ENCODE assay signal across 13 cellular contexts in genomic region chr10:128030498-128031072, GRCh38.
DNase-seq lines count a peak whose midpoint lies in the region; ATAC-seq and TF ChIP-seq lines count a peak whose summit lies in the region.
"Had no signal": no experiment of that assay in that cellular context is flagged by ENCODE, and none has a peak within 500 bp of the region (broad histone marks: within the 10 kb centered on the region; RNA-seq: fewer than 3 reads in every experiment).

No MANE protein-coding gene starts in this region.

- peak overlapping the region; percentile 76 for H3K27ac ChIP-seq in BLaER1
- H3K27ac ChIP-seq in osteoblast (ENCODE audit: low read depth, low read length), result no peak overlapping the region
- no peak overlapping the region for H3K27ac ChIP-seq in heart left ventricle

- H3K4me3 ChIP-seq in BLaER1 (peak overlapping the region; percentile 58; the same call in 1 of the 2 replicates), osteoblast (ENCODE audit: insufficient read depth, low read length) (no peak overlapping the region), heart left ventricle (no peak overlapping the region)

- no peaks in the 10 kb centered on the region for H3K9me3 ChIP-seq in BLaER1
- no peaks in the 10 kb centered on the region for H3K9me3 ChIP-seq in osteoblast (ENCODE audit: low read depth, low read length)
- H3K9me3 ChIP-seq in heart left ventricle, result no peaks in the 10 kb centered on the region
- H3K9me3 ChIP-seq: Caco-2 had no signal

- H3K36me3 ChIP-seq in BLaER1 (no peaks in the 10 kb centered on the region), osteoblast (ENCODE audit: insufficient read depth, low read length) (no peaks in the 10 kb centered on the region), heart left ventricle (no peaks in the 10 kb centered on the region)

- TF ChIP-seq CTCF in CD14-positive monocyte (IDR thresholded peaks at IDR 0.05), result no peak
- TF ChIP-seq CTCF in endothelial cell (IDR thresholded peaks at IDR 0.05; ENCODE audit: unreplicated experiment), result no peak
- TF ChIP-seq CTCF in osteoblast (IDR thresholded peaks at IDR 0.05; ENCODE audit: extremely low read depth, low read depth, low read length), result no peak
- TF ChIP-seq CTCF in heart left ventricle (IDR thresholded peaks at IDR 0.05), result no peak

- 92 to 93% (median 92%) methylated on average over 17 of the region's 17 CpGs for WGBS in heart left ventricle, 4 donors

- H3K27me3 Mint-ChIP-seq in CD14-positive monocyte (ENCODE audit: low read depth in 3 of 3) (peaks cover 0 to 5% (median 0%) of the 10 kb centered on the region in 3 donors), endothelial cell (ENCODE audit: unreplicated experiment) (peaks cover 5% of the 10 kb centered on the region)
- H3K27me3 Mint-ChIP-seq: B cell; CD8-positive, alpha-beta memory T cell had no signal

- H3K4me3 Mint-ChIP-seq in CD14-positive monocyte (no peak overlapping the region), endothelial cell (ENCODE audit: unreplicated experiment) (peak overlapping the region; percentile 78)
- H3K4me3 Mint-ChIP-seq: B cell; CD8-positive, alpha-beta memory T cell had no signal

- H3K4me1 ChIP-seq in BLaER1 (peaks cover 60% of the 10 kb centered on the region), osteoblast (ENCODE audit: insufficient read depth, low read length) (peaks cover 2% of the 10 kb centered on the region), heart left ventricle (peaks cover 0 to 38% (median 22%) of the 10 kb centered on the region in 12 donors)
- H3K4me1 ChIP-seq: Caco-2 had no signal

- H3K36me3 Mint-ChIP-seq in CD14-positive monocyte (peaks cover 30 to 41% of the 10 kb centered on the region in 2 donors), endothelial cell (ENCODE audit: low read depth, unreplicated experiment) (peaks cover 20% of the 10 kb centered on the region)
- H3K36me3 Mint-ChIP-seq: CD8-positive, alpha-beta memory T cell had no signal

- H3K27me3 ChIP-seq in BLaER1 (no peaks in the 10 kb centered on the region), osteoblast (ENCODE audit: insufficient read depth, low read length) (no peaks in the 10 kb centered on the region), heart left ventricle (no peaks in the 10 kb centered on the region)

- H3K27ac Mint-ChIP-seq in CD14-positive monocyte (no peak overlapping the region), endothelial cell (ENCODE audit: unreplicated experiment) (peak overlapping the region; percentile 52)
- H3K27ac Mint-ChIP-seq: B cell; CD8-positive, alpha-beta memory T cell had no signal

- DNase-seq in CD14-positive monocyte (ENCODE audit: low spot score), result peak; percentile 16
- no peak for DNase-seq in endothelial cell (ENCODE audit: low spot score)
- peak; percentile 88 for DNase-seq in osteoblast (ENCODE audit: insufficient read length, low spot score, missing footprints)
- DNase-seq in NCI-H1105 (lab: John Stamatoyannopoulos, UW), result no peak
- DNase-seq in NCI-H526 (lab: John Stamatoyannopoulos, UW), result no peak
- DNase-seq in heart left ventricle, result no peak
- DNase-seq: Caco-2; CD8-positive, alpha-beta memory T cell; DMS53 had no signal

- no peak overlapping the region for H2AFZ ChIP-seq in osteoblast (ENCODE audit: low read length)

- H3K4me2 ChIP-seq in BLaER1 (peak overlapping the region; percentile 95), osteoblast (ENCODE audit: insufficient read depth, low read length) (no peak overlapping the region)

- H3K79me2 ChIP-seq in osteoblast (ENCODE audit: insufficient read depth, low read length), result no peaks in the 10 kb centered on the region

- no peak for ATAC-seq in heart left ventricle
- ATAC-seq: HCT116, HepG2 had no signal

- H3K9me3 Mint-ChIP-seq in CD14-positive monocyte, result no peaks in the 10 kb centered on the region
- no peaks in the 10 kb centered on the region for H3K9me3 Mint-ChIP-seq in endothelial cell (ENCODE audit: unreplicated experiment)
- H3K9me3 Mint-ChIP-seq: CD8-positive, alpha-beta memory T cell had no signal

- no peaks in the 10 kb centered on the region for H4K20me1 ChIP-seq in BLaER1
- H4K20me1 ChIP-seq in osteoblast (ENCODE audit: insufficient read depth, low read length), result peaks cover 5% of the 10 kb centered on the region

- peak overlapping the region; percentile 56; the same call in 1 of the 2 replicates for H3K9ac ChIP-seq in BLaER1

- peaks cover 6% of the 10 kb centered on the region for H3K4me1 Mint-ChIP-seq in CD14-positive monocyte
- H3K4me1 Mint-ChIP-seq in endothelial cell (ENCODE audit: unreplicated experiment), result peaks cover 33% of the 10 kb centered on the region

- no peak for TF ChIP-seq POLR2A in heart left ventricle (IDR thresholded peaks at IDR 0.05)

- intact Hi-C loops in CD14-positive monocyte (cut with micrococcal nuclease) (no loop called here), heart left ventricle (cut with DNase I) (loop anchor here in 2 of 10 donors (5.0 kb wide), 1 partner anchor 37 kb away; no protein-coding TSS in a partner anchor)

Comparison
In these comparisons a context has a peak if more than half of its experiments do, and no peak if none do; other contexts are left out.
1. DNase-seq: peak in CD14-positive monocyte (single experiment) and osteoblast (single experiment); none in endothelial cell (single experiment), NCI-H1105 (single experiment), NCI-H526 (0 of 2) and heart left ventricle (0 of 5).